In genomic region chr7:77942431-77942830, GRCh38 we compare ENCODE assay signal across 36 cellular contexts.
"Had no signal": no experiment of that assay in that cellular context is flagged by ENCODE, and none has a peak within 500 bp of the region (broad histone marks: within the 10 kb centered on the region; RNA-seq: fewer than 3 reads in every experiment).

No MANE protein-coding gene starts in this region.

- H3K27ac Mint-ChIP-seq: activated B cell treated with CpG ODN at 0.5 μM for 24 hours; activated CD4-positive, alpha-beta memory T cell treated with anti-CD3 and anti-CD28 coated beads for 36 hours; activated CD4-positive, alpha-beta T cell treated with anti-CD3 and anti-CD28 coated beads, Interleukin-2, amount 10 ng/mL, durations not matched to agents 24 days and 14 days; activated CD8-positive, alpha-beta T cell treated with anti-CD3 and anti-CD28 coated beads for 36 hours; activated naive CD4-positive, alpha-beta T cell treated with anti-CD3 and anti-CD28 coated beads, Interleukin-2, amount 10 ng/mL, durations not matched to agents 7 days and 5 days; activated naive CD4-positive, alpha-beta T cell treated with anti-CD3 and anti-CD28 coated beads, Interleukin-2, amount 50 U/mL, for 24 hours; activated naive CD8-positive, alpha-beta T cell; activated naive CD8-positive, alpha-beta T cell treated with anti-CD3 and anti-CD28 coated beads, Interleukin-2, amount 10 ng/mL, durations not matched to agents 7 days and 5 days; activated naive CD8-positive, alpha-beta T cell treated with anti-CD3 and anti-CD28 coated beads, Interleukin-2, amount 50 U/mL, for 24 hours; activated T-cell treated with anti-CD3 and anti-CD28 coated beads, Interleukin-2, amount 50 U/mL, for 72 hours; activated T-helper 1 cell treated with anti-CD3 and anti-CD28 coated beads, Interleukin-12 subunit alpha, Interleukin-12 subunit beta, Interleukin-2, Interleukin-4 antibody, amounts not matched to agents 30 ng/mL and 10 ng/mL and 1 ng/mL, durations not matched to agents 14 hours and 24 hours and 36 hours; activated T-helper 2 cell treated with anti-CD3 and anti-CD28 coated beads, Interferon-gamma antibody, Interleukin-2, Interleukin-4, amounts not matched to agents 10 μg/mL and 5 μg/mL and 100 μg/mL, durations not matched to agents 14 hours and 24 hours and 36 hours; brain; T-helper 2 cell treated with Interferon-gamma antibody and Interleukin-4, amounts not matched to agents 5 μg/mL and 100 μg/mL, for 36 hours had no signal

- H3K4me3 ChIP-seq: ascending aorta, cardiac muscle cell had no signal

- H3K27me3 ChIP-seq: ascending aorta, cardiac muscle cell had no signal

- H3K27ac ChIP-seq: ascending aorta, cardiac muscle cell, VCaP had no signal

- H3K9me3 ChIP-seq: ascending aorta had no signal

- H3K4me1 ChIP-seq: ascending aorta had no signal

- H3K36me3 ChIP-seq: cardiac muscle cell had no signal

- H3K27me3 Mint-ChIP-seq: activated B cell treated with CpG ODN at 0.5 μM for 24 hours; activated CD4-positive, alpha-beta memory T cell treated with anti-CD3 and anti-CD28 coated beads for 36 hours; activated CD4-positive, alpha-beta T cell treated with anti-CD3 and anti-CD28 coated beads, Interleukin-2, amount 10 ng/mL, durations not matched to agents 24 days and 14 days; activated CD8-positive, alpha-beta T cell treated with anti-CD3 and anti-CD28 coated beads for 36 hours; activated naive CD4-positive, alpha-beta T cell treated with anti-CD3 and anti-CD28 coated beads, Interleukin-2, amount 10 ng/mL, durations not matched to agents 7 days and 5 days; activated naive CD4-positive, alpha-beta T cell treated with anti-CD3 and anti-CD28 coated beads, Interleukin-2, amount 50 U/mL, for 24 hours; activated naive CD8-positive, alpha-beta T cell; activated naive CD8-positive, alpha-beta T cell treated with anti-CD3 and anti-CD28 coated beads, Interleukin-2, amount 10 ng/mL, durations not matched to agents 7 days and 5 days; activated naive CD8-positive, alpha-beta T cell treated with anti-CD3 and anti-CD28 coated beads, Interleukin-2, amount 50 U/mL, for 24 hours; brain; central memory CD8-positive, alpha-beta T cell; T-cell had no signal

- H3K4me1 Mint-ChIP-seq: activated naive CD8-positive, alpha-beta T cell treated with anti-CD3 and anti-CD28 coated beads, Interleukin-2, amount 10 ng/mL, durations not matched to agents 7 days and 5 days; brain; central memory CD8-positive, alpha-beta T cell had no signal

- ATAC-seq: activated CD8-positive, alpha-beta T cell treated with anti-CD3 and anti-CD28 coated beads for 36 hours; activated naive CD8-positive, alpha-beta T cell treated with anti-CD3 and anti-CD28 coated beads, Interleukin-2, amount 50 U/mL, for 24 hours; activated T-cell treated with anti-CD3 and anti-CD28 coated beads, Interleukin-2, amount 50 U/mL, for 4 hours; activated T-cell treated with anti-CD3 and anti-CD28 coated beads, Interleukin-2, amount 50 U/mL, for 72 hours; T-cell had no signal

- FAIRE-seq: bronchial epithelial cell, TTC549 had no signal

- H3K4me3 Mint-ChIP-seq: activated B cell treated with CpG ODN at 0.5 μM for 24 hours; activated CD4-positive, alpha-beta memory T cell treated with anti-CD3 and anti-CD28 coated beads for 36 hours; activated CD4-positive, alpha-beta T cell treated with anti-CD3 and anti-CD28 coated beads, Interleukin-2, amount 10 ng/mL, durations not matched to agents 24 days and 14 days; activated CD8-positive, alpha-beta T cell treated with anti-CD3 and anti-CD28 coated beads for 36 hours; activated naive CD4-positive, alpha-beta T cell treated with anti-CD3 and anti-CD28 coated beads, Interleukin-2, amount 10 ng/mL, durations not matched to agents 7 days and 5 days; activated naive CD4-positive, alpha-beta T cell treated with anti-CD3 and anti-CD28 coated beads, Interleukin-2, amount 50 U/mL, for 24 hours; activated naive CD8-positive, alpha-beta T cell; activated naive CD8-positive, alpha-beta T cell treated with anti-CD3 and anti-CD28 coated beads, Interleukin-2, amount 10 ng/mL, durations not matched to agents 7 days and 5 days; activated naive CD8-positive, alpha-beta T cell treated with anti-CD3 and anti-CD28 coated beads, Interleukin-2, amount 50 U/mL, for 24 hours; activated T-cell treated with anti-CD3 and anti-CD28 coated beads, Interleukin-2, amount 50 U/mL, for 4 hours; activated T-cell treated with anti-CD3 and anti-CD28 coated beads, Interleukin-2, amount 50 U/mL, for 72 hours; activated T-helper 1 cell treated with anti-CD3 and anti-CD28 coated beads, Interleukin-12 subunit alpha, Interleukin-12 subunit beta, Interleukin-2, Interleukin-4 antibody, amounts not matched to agents 30 ng/mL and 10 ng/mL and 1 ng/mL, durations not matched to agents 14 hours and 24 hours and 36 hours; brain; central memory CD8-positive, alpha-beta T cell; T-cell; T-helper 2 cell treated with Interferon-gamma antibody and Interleukin-4, amounts not matched to agents 5 μg/mL and 100 μg/mL, for 36 hours had no signal

- DNase-seq: activated B cell treated with CpG ODN at 0.5 μM for 24 hours; activated CD4-positive, alpha-beta memory T cell treated with anti-CD3 and anti-CD28 coated beads for 36 hours; activated CD4-positive, alpha-beta T cell treated with anti-CD3 and anti-CD28 coated beads for 4 hours; activated CD4-positive, alpha-beta T cell treated with anti-CD3 and anti-CD28 coated beads, Interleukin-2, amount 10 ng/mL, durations not matched to agents 24 days and 14 days; activated CD4-positive, alpha-beta T cell treated with anti-CD3 and anti-CD28 coated beads, Interleukin-2, amount 50 U/mL, for 1 hour; activated CD4-positive, alpha-beta T cell treated with anti-CD3 and anti-CD28 coated beads, Interleukin-2, amount 50 U/mL, for 4 hours; activated CD8-positive, alpha-beta memory T cell treated with anti-CD3 and anti-CD28 coated beads, Interleukin-2, amount 50 U/mL, for 4 hours; activated CD8-positive, alpha-beta T cell treated with anti-CD3 and anti-CD28 coated beads for 36 hours; activated effector memory CD4-positive, alpha-beta T cell treated with Interleukin-2 at 50 U/mL for 16 hours; activated gamma-delta T cell; activated naive CD4-positive, alpha-beta T cell treated with anti-CD3 and anti-CD28 coated beads, Interleukin-2, amount 10 ng/mL, durations not matched to agents 7 days and 5 days; activated naive CD8-positive, alpha-beta T cell treated with anti-CD3 and anti-CD28 coated beads, Interleukin-2, amount 10 ng/mL, durations not matched to agents 7 days and 5 days; activated naive CD8-positive, alpha-beta T cell treated with anti-CD3 and anti-CD28 coated beads, Interleukin-2, amount 50 U/mL, for 24 hours; activated T-cell treated with anti-CD3 and anti-CD28 coated beads for 4 hours; activated T-cell treated with anti-CD3 and anti-CD28 coated beads, Interleukin-2, amount 50 U/mL, for 1 hour; activated T-cell treated with anti-CD3 and anti-CD28 coated beads, Interleukin-2, amount 50 U/mL, for 4 hours; activated T-cell treated with anti-CD3 and anti-CD28 coated beads, Interleukin-2, amount 50 U/mL, for 72 hours; amygdala; anterior cingulate cortex; caudate nucleus; cerebellar nuclear complex; T-cell; T-helper 2 cell; T-helper 9 cell had no signal
